8 cellular contexts compared by ENCODE assay signal in genomic region chr5:170861855-170862766, GRCh38. TPM values are rescaled to one million over a fixed set of nuclear protein-coding genes. Genes with fewer than 3 reads are reported as not detected.
A peak's percentile ranks its signal among the peaks of the same experiment; 100 is the strongest.
DNase-seq lines count a peak whose midpoint lies in the region; ATAC-seq and TF ChIP-seq lines count a peak whose summit lies in the region.

RANBP17 (plus strand) TSS chr5:170862018.

- H3K27ac ChIP-seq in mammary epithelial cell (ENCODE audit: insufficient read depth, low read depth, low read length) (no peak within 1 kb of the TSS), iPS-20b (ENCODE audit: low read length) (no peak within 1 kb of the TSS), gastrocnemius medialis (no peak within 1 kb of the TSS)

- H3K9me3 ChIP-seq in mammary epithelial cell (replicated peaks; ENCODE audit: insufficient read depth, low read length) (peaks cover 7% of the 10 kb centered on the region), iPS-20b (ENCODE audit: insufficient read depth, low read depth, low read length) (peaks cover 18% of the 10 kb centered on the region), gastrocnemius medialis (peaks cover 0 to 9% (median 0%) of the 10 kb centered on the region in 3 donors)

- H4K20me1 ChIP-seq in mammary epithelial cell (ENCODE audit: insufficient read depth, low read length): no peaks in the 10 kb centered on the region

- peak within 1 kb of the TSS; percentile 33 to 57 (median 53) for H3K4me3 ChIP-seq in mammary epithelial cell (replicated peaks in 1 of 3; ENCODE audit: insufficient read depth in 1 of 3, low read depth in 2 of 3, low read length in 3 of 3)
- H3K4me3 ChIP-seq in iPS-20b (ENCODE audit: low read length): peak within 1 kb of the TSS; percentile 71
- peak within 1 kb of the TSS; percentile 52 to 57 (median 54) for H3K4me3 ChIP-seq in gastrocnemius medialis

- ATAC-seq in gastrocnemius medialis (no peak), GM21619 (IDR thresholded peaks at IDR 0.05; ENCODE audit: unreplicated experiment) (no peak)

- intact Hi-C loops in mammary epithelial cell (cut with micrococcal nuclease): no loop called here
- intact Hi-C loops in gastrocnemius medialis (cut with DNase I; ENCODE audit: low total_unique reads): no loop called here

- H3K4me2 ChIP-seq in mammary epithelial cell (ENCODE audit: insufficient read depth, low read depth, low read length): peak within 1 kb of the TSS; percentile 77

- no TSS peak for BruUV-seq in mammary epithelial cell (replicated peaks; lab: Mats Ljungman, UMichigan)

- DNase-seq in NCI-H1436 (lab: John Stamatoyannopoulos, UW): peak; percentile 28
- no peak for DNase-seq in NCI-H1436 treated with DMSO at 0.1 percent for 48 hours (lab: John Stamatoyannopoulos, UW)
- DNase-seq in NCI-H345 treated with DMSO at 0.1 percent for 48 hours (lab: John Stamatoyannopoulos, UW; ENCODE audit: unreplicated experiment): peak; percentile 33
- DNase-seq in mammary epithelial cell: peak; percentile 58
- DNase-seq in gastrocnemius medialis: no peak
- no peak for DNase-seq in superior temporal gyrus (ENCODE audit: extremely low spot score)

- peak within 1 kb of the TSS; percentile 91 for H2AFZ ChIP-seq in mammary epithelial cell (ENCODE audit: low read depth, low read length)

- H3K4me1 ChIP-seq in mammary epithelial cell (ENCODE audit: insufficient read depth, low read length) (no peaks in the 10 kb centered on the region), iPS-20b (ENCODE audit: insufficient read depth, low read length) (peaks cover 5% of the 10 kb centered on the region; the same call in 1 of the 2 replicates), gastrocnemius medialis (no peaks in the 10 kb centered on the region)

- CTCF ChIA-PET in mammary epithelial cell (lab: Charles Lee; ENCODE audit: low non-redundant PET): interaction anchor here (0.7 kb wide), 1 partner anchor 341 kb away, joined by 3 read pairs; no protein-coding TSS in a partner anchor

- no peak for TF ChIP-seq CTCF in mammary epithelial cell (conservative IDR thresholded peaks at IDR 0.05 in 1 of 2, IDR thresholded peaks at IDR 0.05 in 1 of 2; ENCODE audit: extremely low read depth in 1 of 2, insufficient read depth in 1 of 2, low read depth in 1 of 2, low read length in 2 of 2)
- no peak for TF ChIP-seq CTCF in gastrocnemius medialis (IDR thresholded peaks at IDR 0.05 in 4 of 5, conservative IDR thresholded peaks at IDR 0.05 in 1 of 5)

- no peak for TF ChIP-seq POLR2A in gastrocnemius medialis (IDR thresholded peaks at IDR 0.05)

- WGBS in mammary epithelial cell (ENCODE audit: low coverage, missing lambda C conversion rate): 4% methylated on average over 9 of the region's 109 CpGs

- H3K79me2 ChIP-seq in mammary epithelial cell (ENCODE audit: insufficient read depth, low read length): no peaks in the 10 kb centered on the region

- in situ Hi-C loops in mammary epithelial cell (cut with MboI; ENCODE audit: low sequenced_read_pairs in 2 of 2): no loop called here
- in situ Hi-C loops in gastrocnemius medialis (cut with MboI; ENCODE audit: low sequenced_read_pairs in 4 of 4): no loop called here

- dilution Hi-C loops in mammary epithelial cell (cut with HindIII; ENCODE audit: low sequenced_read_pairs): no loop called here

- H3K27me3 ChIP-seq in mammary epithelial cell (ENCODE audit: insufficient read depth, low read length) (peaks cover 2% of the 10 kb centered on the region), iPS-20b (ENCODE audit: insufficient read depth, low read length) (peaks cover 13% of the 10 kb centered on the region), gastrocnemius medialis (peaks cover 0 to 8% (median 3%) of the 10 kb centered on the region in 3 donors)

- H3K9ac ChIP-seq in mammary epithelial cell (ENCODE audit: insufficient read depth, low read length) (no peak within 1 kb of the TSS), iPS-20b (ENCODE audit: low read depth, low read length) (peak within 1 kb of the TSS; percentile 72; the same call in 1 of the 2 replicates)

- H3K36me3 ChIP-seq in mammary epithelial cell (ENCODE audit: insufficient read depth, low read length) (no peaks in the 10 kb centered on the region), iPS-20b (ENCODE audit: insufficient read depth, low read depth, low read length) (no peaks in the 10 kb centered on the region), gastrocnemius medialis (no peaks in the 10 kb centered on the region)

RNA-seq across cellular contexts. Expression of gene RANBP17, which starts in this region (rescaled TPM):
- total RNA-seq in mammary epithelial cell: 10 to 100 TPM in 1 of 2 donors, 1 to 10 TPM in 1; 9.3 to 12.8 TPM
- polyA plus RNA-seq in mammary epithelial cell: 0.76 TPM
- polyA minus RNA-seq in mammary epithelial cell: 1.3 TPM
- total RNA-seq in gastrocnemius medialis: 1 to 10 TPM in 2 of 4 donors, not detected in 2; 1.1 to 3.2 TPM

Comparison
In these comparisons a context has a peak if more than half of its experiments do, and no peak if none do; other contexts are left out.
1. DNase-seq: peak in NCI-H1436 (single experiment), NCI-H345 treated with DMSO at 0.1 percent for 48 hours (single experiment) and mammary epithelial cell (single experiment); none in NCI-H1436 treated with DMSO at 0.1 percent for 48 hours (single experiment), gastrocnemius medialis (0 of 2) and superior temporal gyrus (single experiment).
2. Peak in every context shown above with its lines, with median percentiles within 50 percentile points of each other: H3K4me3 ChIP-seq.